Comparison of ENCODE assay signal across 8 cellular contexts in genomic region chr20:31822421-31823330, GRCh38. TPM values are rescaled to one million over a fixed set of nuclear protein-coding genes. Genes with fewer than 3 reads are reported as not detected.
DNase-seq lines count a peak whose midpoint lies in the region; ATAC-seq, FAIRE-seq and TF ChIP-seq lines count a peak whose summit lies in the region.

No MANE protein-coding gene starts in this region.

- no peaks in the 10 kb centered on the region for H3K27me3 Mint-ChIP-seq in nephron (ENCODE audit: low read depth)

- no peak overlapping the region for H3K9ac ChIP-seq in OCI-LY1 (ENCODE audit: low read length)

- peak overlapping the region; percentile 49 to 89 (median 83) for H3K27ac Mint-ChIP-seq in nephron

- H3K4me2 ChIP-seq in OCI-LY1 (ENCODE audit: low read length) = no peak overlapping the region

- H3K4me1 ChIP-seq in OCI-LY1 (ENCODE audit: insufficient read depth, low read length, severe bottlenecking) = no peaks in the 10 kb centered on the region

- no peaks in the 10 kb centered on the region for H3F3A ChIP-seq in OCI-LY1 (ENCODE audit: insufficient read depth, low read length)

- H4K20me1 ChIP-seq in OCI-LY1 (ENCODE audit: insufficient read depth, low read length) = no peaks in the 10 kb centered on the region

- peak overlapping the region; percentile 9 to 27 (median 19) for H3K4me3 Mint-ChIP-seq in nephron

- H3K27me3 ChIP-seq in OCI-LY1 (ENCODE audit: insufficient read depth, low read length) = no peaks in the 10 kb centered on the region

- TF ChIP-seq CTCF in OCI-LY1 (IDR thresholded peaks at IDR 0.05; ENCODE audit: low read length) (peak; percentile 97), nephron (IDR thresholded peaks at IDR 0.05; ENCODE audit: unreplicated experiment in 3 of 3) (peak; percentile 99 to 100 (median 99))

- H2AFZ ChIP-seq in OCI-LY1 (ENCODE audit: low read length) = no peak overlapping the region

- no peak overlapping the region for H3K27ac ChIP-seq in OCI-LY1 (ENCODE audit: low read depth, low read length, poor library complexity, severe bottlenecking)

- H3K4me3 ChIP-seq in OCI-LY1 (ENCODE audit: low read depth, low read length, poor library complexity, severe bottlenecking) = no peak overlapping the region

- ATAC-seq in esophagus mucosa = peak; percentile 65

- H3K4me1 Mint-ChIP-seq in nephron = peaks cover 46% of the 10 kb centered on the region

- H3K36me3 Mint-ChIP-seq in nephron (ENCODE audit: low read depth) = no peaks in the 10 kb centered on the region

- no peaks in the 10 kb centered on the region for H3K79me2 ChIP-seq in OCI-LY1 (ENCODE audit: insufficient read depth, low read length)

- H3K9me3 Mint-ChIP-seq in nephron = no peaks in the 10 kb centered on the region

- peak; percentile 36 for DNase-seq in NCI-H2107 treated with DMSO at 0.1 percent for 48 hours (lab: John Stamatoyannopoulos, UW; ENCODE audit: unreplicated experiment)
- no peak for DNase-seq in NCI-H2107 (lab: John Stamatoyannopoulos, UW)
- DNase-seq in HTR-8/SVneo (ENCODE audit: insufficient read length, low spot score) = peak; percentile 86
- peak; percentile 65 for DNase-seq in activated T-cell treated with anti-CD3 and anti-CD28 coated beads for 24 hours (ENCODE audit: low read depth)
- DNase-seq in stimulated activated naive CD4-positive, alpha-beta T cell treated with Interleukin-2 at 50 U/mL for 16 hours (lab: John Stamatoyannopoulos, UW) = peak; percentile 56

- H3K9me3 ChIP-seq in OCI-LY1 (ENCODE audit: low read length) = no peaks in the 10 kb centered on the region

- H3K9me2 ChIP-seq in OCI-LY1 (ENCODE audit: low read depth, low read length) = no peaks in the 10 kb centered on the region

- H3K36me3 ChIP-seq in OCI-LY1 (ENCODE audit: insufficient read depth, low read length) = no peaks in the 10 kb centered on the region

- FAIRE-seq in HTR-8/SVneo (lab: Jason Lieb, UNC) = peak; percentile 62

RNA-seq across cellular contexts. Expression of gene MYLK2, which starts 3.5 kb away (rescaled TPM):
- total RNA-seq in esophagus mucosa = 0.12 TPM

RNA-seq across cellular contexts. Expression of gene FOXS1, which starts 22.7 kb away (rescaled TPM):
- total RNA-seq in esophagus mucosa = 0.40 TPM

RNA-seq across cellular contexts. Expression of gene DUSP15, which starts 47.7 kb away (rescaled TPM):
- 0.64 TPM for total RNA-seq in esophagus mucosa

RNA-seq across cellular contexts. Expression of gene TTLL9, which starts 47.8 kb away (rescaled TPM):
- 0.16 TPM for total RNA-seq in esophagus mucosa
